Comparison of ENCODE assay signal across 24 cellular contexts in the genomic region with DNA sequence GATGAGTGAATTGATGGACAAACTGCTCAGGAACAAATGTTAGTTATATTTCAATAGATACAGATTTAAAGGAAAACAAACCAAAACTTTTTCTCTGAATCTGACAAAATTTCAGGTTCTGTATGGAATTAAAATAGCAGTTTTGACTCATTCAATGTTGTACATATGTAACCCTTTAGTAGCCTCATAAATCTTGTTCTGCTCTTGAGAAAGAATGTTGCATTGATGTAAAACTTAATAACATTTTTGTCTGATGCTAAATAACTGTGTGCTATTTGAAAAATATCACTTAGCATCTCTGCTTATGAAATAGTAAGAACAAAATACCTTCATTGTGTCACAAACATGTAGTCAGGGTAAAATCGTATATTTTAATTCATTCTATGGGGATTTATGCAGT.
"Had no signal": no experiment of that assay in that cellular context is flagged by ENCODE, and none has a peak within 500 bp of the region (broad histone marks: within the 10 kb centered on the region; RNA-seq: fewer than 3 reads in every experiment).

No MANE protein-coding gene starts in this region.

- H3K27me3 ChIP-seq: neural progenitor cell, right atrium auricular region, stomach, tibial nerve, upper lobe of left lung had no signal

- H3K27ac ChIP-seq: neural progenitor cell, parathyroid adenoma, prostate gland, thoracic aorta, upper lobe of left lung had no signal

- DNase-seq: cerebellar nuclear complex; cortex of kidney; effector memory CD8-positive, alpha-beta T cell; erythroblast; kidney; mesendoderm; midbrain; naive thymus-derived CD4-positive, alpha-beta T cell; stimulated activated CD4-positive, alpha-beta T cell treated with anti-CD3 and anti-CD28 coated beads, Interleukin-12 subunit alpha, Interleukin-12 subunit beta, amount 100 ng/mL, for 4 hours; stimulated activated CD4-positive, alpha-beta T cell treated with anti-CD3 and anti-CD28 coated beads, Interleukin-1b, Interleukin-23, amount 100 ng/mL, for 48 hours; stimulated activated CD4-positive, alpha-beta T cell treated with anti-CD3 and anti-CD28 coated beads, Interleukin-4, amount 100 ng/mL, for 24 hours; stimulated activated naive CD4-positive, alpha-beta T cell treated with Interleukin-2 at 50 U/mL for 16 hours; stomach; substantia nigra; upper lobe of left lung had no signal

- H3K79me2 ChIP-seq: parathyroid adenoma had no signal

- H3K4me1 Mint-ChIP-seq: naive thymus-derived CD4-positive, alpha-beta T cell; stimulated activated effector memory CD8-positive, alpha-beta T cell treated with anti-CD3 and anti-CD28 coated beads, Interleukin-12 subunit alpha, Interleukin-12 subunit beta, amount 100 ng/mL, for 72 hours had no signal

- H3K27ac Mint-ChIP-seq: effector memory CD8-positive, alpha-beta T cell; naive thymus-derived CD4-positive, alpha-beta T cell; neural progenitor cell; stimulated activated effector memory CD8-positive, alpha-beta T cell treated with anti-CD3 and anti-CD28 coated beads, Interleukin-12 subunit alpha, Interleukin-12 subunit beta, amount 100 ng/mL, for 72 hours had no signal

- H3K4me3 Mint-ChIP-seq: effector memory CD8-positive, alpha-beta T cell; naive thymus-derived CD4-positive, alpha-beta T cell; nephron; neural progenitor cell; stimulated activated effector memory CD8-positive, alpha-beta T cell treated with anti-CD3 and anti-CD28 coated beads, Interleukin-12 subunit alpha, Interleukin-12 subunit beta, amount 100 ng/mL, for 72 hours had no signal

- H3K27me3 Mint-ChIP-seq: effector memory CD8-positive, alpha-beta T cell; naive thymus-derived CD4-positive, alpha-beta T cell had no signal

- H3K9me3 ChIP-seq: prostate gland, right atrium auricular region, stomach, thoracic aorta, tibial nerve, upper lobe of left lung had no signal

- H2AFZ ChIP-seq: neural progenitor cell, parathyroid adenoma had no signal

- H3K36me3 ChIP-seq: neural progenitor cell, prostate gland, right atrium auricular region, stomach, thoracic aorta, tibial nerve, upper lobe of left lung had no signal

- H3K9ac ChIP-seq: neural progenitor cell, parathyroid adenoma had no signal

- H3K4me1 ChIP-seq: parathyroid adenoma, prostate gland, right atrium auricular region, upper lobe of left lung had no signal

- H3K9me3 Mint-ChIP-seq: nephron, neural progenitor cell had no signal

- H3K4me3 ChIP-seq: neural progenitor cell, prostate gland, right atrium auricular region, smooth muscle cell, stomach, thoracic aorta, tibial nerve, upper lobe of left lung had no signal

- H3K36me3 Mint-ChIP-seq: naive thymus-derived CD4-positive, alpha-beta T cell; neural progenitor cell; stimulated activated effector memory CD8-positive, alpha-beta T cell treated with anti-CD3 and anti-CD28 coated beads, Interleukin-12 subunit alpha, Interleukin-12 subunit beta, amount 100 ng/mL, for 72 hours had no signal

- H3K4me2 ChIP-seq: smooth muscle cell had no signal
